8 cellular contexts compared by ENCODE assay signal in the genomic region with DNA sequence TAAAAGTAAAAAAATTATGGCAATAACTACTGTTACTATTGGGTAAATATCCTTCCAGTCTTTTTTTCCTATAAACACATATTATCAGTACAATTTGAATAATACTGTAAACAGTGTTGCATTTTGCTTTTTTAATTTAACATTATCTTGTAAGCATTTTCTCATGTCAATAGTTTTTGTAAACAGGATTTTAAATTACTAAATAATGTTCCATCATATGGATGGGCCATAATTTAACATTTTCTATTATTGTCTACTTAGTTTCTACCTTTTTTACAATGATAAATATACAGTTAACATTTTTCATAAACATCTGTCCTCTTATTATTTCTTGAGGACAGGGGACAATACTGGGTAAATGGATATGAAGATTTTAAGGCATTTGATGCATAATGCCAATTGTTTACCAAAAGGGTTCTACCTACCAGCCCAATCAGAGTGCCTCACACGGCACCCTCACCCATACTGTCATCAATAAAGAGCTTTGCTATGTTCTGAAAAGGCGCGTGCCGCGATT. TPM values are rescaled to one million over a fixed set of nuclear protein-coding genes. Genes with fewer than 3 reads are reported as not detected.
A peak's percentile ranks its signal among the peaks of the same experiment; 100 is the strongest.
DNase-seq lines count a peak whose midpoint lies in the region; ATAC-seq and TF ChIP-seq lines count a peak whose summit lies in the region.

No MANE protein-coding gene starts in this region.

- no peaks in the 10 kb centered on the region for H3K9me3 ChIP-seq in IMR-90 (ENCODE audit: control insufficient read depth, insufficient read depth, low read length)
- H3K9me3 ChIP-seq in naive thymus-derived CD4-positive, alpha-beta T cell (ENCODE audit: control insufficient read depth in 2 of 3, low read length in 3 of 3) = no peaks in the 10 kb centered on the region

- DNase-seq in AG04449 (ENCODE audit: low read depth, low spot score) (no peak), IMR-90 (no peak), choroid plexus epithelial cell (ENCODE audit: low read depth) (no peak), DMS 273 treated with DMSO at 0.1 percent for 48 hours (lab: John Stamatoyannopoulos, UW) (no peak), sciatic nerve (ENCODE audit: low spot score) (no peak), T-helper 9 cell (no peak)
- DNase-seq in naive thymus-derived CD4-positive, alpha-beta T cell = no peak

- dilution Hi-C loops in IMR-90 (cut with HindIII; ENCODE audit: low sequenced_read_pairs, unreplicated experiment) = loop anchor here (25.0 kb wide), 1 partner anchor 88 kb away; no protein-coding TSS in a partner anchor

- H2BK15ac ChIP-seq in IMR-90 (ENCODE audit: low read depth, low read length) = no peak overlapping the region

- H4K5ac ChIP-seq in IMR-90 (ENCODE audit: low read depth, low read length) = no peak overlapping the region

- 4% methylated on average over 4 of the region's 5 CpGs; no CpG with 5 or more reads in 1 of the 2 experiments for WGBS in IMR-90 (ENCODE audit: extremely low coverage in 2 of 2, insufficient read length in 1 of 2), 2 experiments

- H2BK5ac ChIP-seq in IMR-90 (ENCODE audit: low read depth, low read length, poor library complexity, severe bottlenecking) = no peak overlapping the region

- peak overlapping the region; percentile 70; the same call in 1 of the 2 replicates for H4K91ac ChIP-seq in IMR-90 (ENCODE audit: insufficient read depth, low read depth, low read length)

- ATAC-seq in IMR-90 (ENCODE audit: low read depth) (no peak), GM19397 (IDR thresholded peaks at IDR 0.05; ENCODE audit: unreplicated experiment) (no peak), sciatic nerve (no peak)
- peak; percentile 25 for ATAC-seq in naive thymus-derived CD4-positive, alpha-beta T cell

- peaks cover 0 to 8% (median 0%) of the 10 kb centered on the region in 11 donors for H3K9me3 Mint-ChIP-seq in naive thymus-derived CD4-positive, alpha-beta T cell

- H3K9me1 ChIP-seq in IMR-90 (ENCODE audit: insufficient read depth, low read length) = peaks cover 2% of the 10 kb centered on the region; the same call in 1 of the 2 replicates

- no peak overlapping the region for H3K56ac ChIP-seq in IMR-90 (ENCODE audit: extremely low read depth, insufficient read depth, low read length)

- peak overlapping the region; percentile 67 for H3K4me3 ChIP-seq in AG04449 (ENCODE audit: low read depth, low read length)
- H3K4me3 ChIP-seq in IMR-90 (ENCODE audit: insufficient read depth, low read depth, low read length) = peak overlapping the region; percentile 55
- peak overlapping the region; percentile 72 for H3K4me3 ChIP-seq in choroid plexus epithelial cell (ENCODE audit: low read depth, low read length)
- peak overlapping the region; percentile 70 for H3K4me3 ChIP-seq in naive thymus-derived CD4-positive, alpha-beta T cell (ENCODE audit: low read length)

- H3K27me3 ChIP-seq in IMR-90 (ENCODE audit: control insufficient read depth, insufficient read depth, low read length) = peaks cover 23% of the 10 kb centered on the region
- no peaks in the 10 kb centered on the region for H3K27me3 ChIP-seq in naive thymus-derived CD4-positive, alpha-beta T cell (ENCODE audit: control insufficient read depth in 2 of 2, insufficient read depth in 2 of 2, low read length in 2 of 2)

- H3K4me1 Mint-ChIP-seq in naive thymus-derived CD4-positive, alpha-beta T cell = peaks cover 24 to 43% (median 35%) of the 10 kb centered on the region in 7 donors

- no peaks in the 10 kb centered on the region for H3K36me3 ChIP-seq in IMR-90 (ENCODE audit: control insufficient read depth, insufficient read depth, low read length)
- H3K36me3 ChIP-seq in naive thymus-derived CD4-positive, alpha-beta T cell (ENCODE audit: control insufficient read depth in 2 of 3, insufficient read depth in 3 of 3, low read length in 3 of 3) = peaks cover 0 to 5% (median 0%) of the 10 kb centered on the region in 3 experiments

- no peak for TF ChIP-seq POLR2A in IMR-90 (IDR thresholded peaks at IDR 0.05; ENCODE audit: low read depth, low read length)

- peaks cover 0 to 4% (median 0%) of the 10 kb centered on the region in 5 donors for H3K36me3 Mint-ChIP-seq in naive thymus-derived CD4-positive, alpha-beta T cell

- peaks cover 7% of the 10 kb centered on the region for H3K4me1 ChIP-seq in IMR-90 (ENCODE audit: control insufficient read depth, insufficient read depth, low read length)
- peaks cover 16 to 20% of the 10 kb centered on the region in 2 donors for H3K4me1 ChIP-seq in naive thymus-derived CD4-positive, alpha-beta T cell (ENCODE audit: control insufficient read depth in 2 of 2, insufficient read depth in 2 of 2, low read length in 2 of 2)

- H3K23ac ChIP-seq in IMR-90 (ENCODE audit: low read depth, low read length) = peak overlapping the region; percentile 96

- TF ChIP-seq RAD21 in IMR-90 (IDR thresholded peaks at IDR 0.05; ENCODE audit: low read length) = no peak

- H3K4me2 ChIP-seq in IMR-90 (ENCODE audit: low read depth, low read length) = peak overlapping the region; percentile 95

- no peak for TF ChIP-seq CTCF in AG04449 (IDR thresholded peaks at IDR 0.05; ENCODE audit: insufficient read depth, low read length, missing control alignments)
- TF ChIP-seq CTCF in IMR-90 (conservative IDR thresholded peaks at IDR 0.05; ENCODE audit: low read depth, low read length) = no peak
- TF ChIP-seq CTCF in choroid plexus epithelial cell (conservative IDR thresholded peaks at IDR 0.05; ENCODE audit: low read depth, low read length) = no peak

- peak overlapping the region; percentile 11 for H3K27ac ChIP-seq in IMR-90 (ENCODE audit: insufficient read depth, low read length)
- H3K27ac ChIP-seq in naive thymus-derived CD4-positive, alpha-beta T cell (ENCODE audit: low read depth, low read length) = peak overlapping the region; percentile 83

- no TSS peak for BruUV-seq in IMR-90 (replicated peaks; lab: Mats Ljungman, UMichigan)

- peaks cover 25% of the 10 kb centered on the region for H4K20me1 ChIP-seq in IMR-90 (ENCODE audit: insufficient read depth, low read length)

- intact Hi-C loops in IMR-90 (cut with micrococcal nuclease) = no loop called here
- intact Hi-C loops in naive thymus-derived CD4-positive, alpha-beta T cell (cut with micrococcal nuclease) = loop anchor here (1.0 to 10.0 kb wide), 11 partner anchors 20 to 1057 kb away; partner anchors contain the start of genes ATG101 (in 1 of the 2), EIF4B (in 1 of the 2) and TAMALIN (in 1 of the 2)
- intact Hi-C loops in sciatic nerve (cut with DNase I) = no loop called here

- peaks cover 0 to 64% (median 0%) of the 10 kb centered on the region in 5 donors for H3K27me3 Mint-ChIP-seq in naive thymus-derived CD4-positive, alpha-beta T cell

- peaks cover 31 to 37% of the 10 kb centered on the region in 2 experiments for H3K79me1 ChIP-seq in IMR-90 (ENCODE audit: low read depth in 1 of 2, low read length in 2 of 2)

- in situ Hi-C loops in IMR-90 (cut with MboI; ENCODE audit: low sequenced_read_pairs) = no loop called here

- H2AK5ac ChIP-seq in IMR-90 (ENCODE audit: low read depth, low read length) = no peak overlapping the region

- H2AK9ac ChIP-seq in IMR-90 (replicated peaks; ENCODE audit: low read depth, low read length, poor library complexity) = peak overlapping the region; percentile 81

- POLR2A ChIA-PET in AG04449 (lab: Yijun Ruan, JAX) (no interaction called here), IMR-90 (lab: Charles Lee; ENCODE audit: unreplicated experiment) (no interaction called here)
- POLR2A ChIA-PET in naive thymus-derived CD4-positive, alpha-beta T cell (lab: Charles Lee) = interaction anchor here (1.0 to 1.6 kb wide), 5 partner anchors 20 to 130 kb away, joined by 3 to 7 read pairs (median 4); no protein-coding TSS in a partner anchor

- H3K27ac Mint-ChIP-seq in naive thymus-derived CD4-positive, alpha-beta T cell = peak overlapping the region; percentile 79 to 97 (median 94)

- peak overlapping the region; percentile 87 to 100 (median 97) for H3K4me3 Mint-ChIP-seq in naive thymus-derived CD4-positive, alpha-beta T cell

- H2BK120ac ChIP-seq in IMR-90 (ENCODE audit: low read depth, low read length) = peak overlapping the region; percentile 88

- CTCF ChIA-PET in AG04449 (lab: Yijun Ruan, JAX) = interaction anchor here (1.1 to 4.2 kb wide), 5 partner anchors 20 to 75 kb away, joined by 3 to 31 read pairs (median 5); no protein-coding TSS in a partner anchor
- CTCF ChIA-PET in IMR-90 (lab: Yijun Ruan, JAX) = interaction anchor here (0.6 kb wide), 1 partner anchor 20 kb away, joined by 3 read pairs; no protein-coding TSS in a partner anchor
- CTCF ChIA-PET in naive thymus-derived CD4-positive, alpha-beta T cell (lab: Charles Lee) = interaction anchor here (0.9 to 1.7 kb wide), 3 partner anchors 21 to 75 kb away, joined by 3 to 5 read pairs (median 3); no protein-coding TSS in a partner anchor

- H3K4ac ChIP-seq in IMR-90 (ENCODE audit: low read depth, low read length) = peak overlapping the region; percentile 73

- H3K14ac ChIP-seq in IMR-90 (replicated peaks; ENCODE audit: low read depth, low read length) = peak overlapping the region; percentile 67

- H3K9ac ChIP-seq in IMR-90 (ENCODE audit: low read depth, low read length) = peak overlapping the region; percentile 35

- H3K18ac ChIP-seq in IMR-90 (ENCODE audit: low read depth, low read length) = peak overlapping the region; percentile 0

- H4K8ac ChIP-seq in IMR-90 (ENCODE audit: low read depth in 2 of 2, low read length in 2 of 2) = peak overlapping the region; percentile 8 to 87; a peak in 3 of 4 replicates

- H2BK20ac ChIP-seq in IMR-90 (ENCODE audit: low read depth, low read length) = peak overlapping the region; percentile 61; the same call in 1 of the 2 replicates

- peak overlapping the region; percentile 97 for H2AFZ ChIP-seq in IMR-90 (replicated peaks; ENCODE audit: low read length, poor library complexity)

RNA-seq across cellular contexts. Expression of gene ACVR1B, which starts 0.8 kb away (rescaled TPM):
- total RNA-seq in IMR-90 (2012; rRNA removed) (5.7 and 5.8 TPM in 2 replicates), sciatic nerve (23.9 TPM)
- 12.1 and 13.6 TPM in 2 replicates for polyA plus RNA-seq in IMR-90 (2012; rRNA removed)
- polyA plus RNA-seq in IMR-90 (2012; cell fraction: cytosol; rRNA removed) = 9.7 and 10.3 TPM in 2 replicates
- 10.9 and 17.0 TPM in 2 replicates for polyA plus RNA-seq in IMR-90 (2012; cell fraction: nucleus; rRNA removed; ENCODE audit: low replicate concordance)
- total RNA-seq in naive thymus-derived CD4-positive, alpha-beta T cell = 10 to 100 TPM in 4 of 5 experiments, 1 to 10 TPM in 1; 4.9 to 14.8 (median 14.2) TPM
- 1 to 10 TPM; 2.5 to 2.9 TPM for polyA plus RNA-seq in naive thymus-derived CD4-positive, alpha-beta T cell

RNA-seq across cellular contexts. Expression of gene ACVRL1, which starts 43.4 kb away (rescaled TPM):
- 5.8 and 7.5 TPM in 2 replicates for total RNA-seq in IMR-90 (2012; rRNA removed)
- polyA plus RNA-seq in IMR-90 (2012; rRNA removed) = 6.4 and 8.0 TPM in 2 replicates
- polyA plus RNA-seq in IMR-90 (2012; cell fraction: cytosol; rRNA removed) = 4.5 and 11.0 TPM in 2 replicates
- 17.2 and 26.4 TPM in 2 replicates for polyA plus RNA-seq in IMR-90 (2012; cell fraction: nucleus; rRNA removed; ENCODE audit: low replicate concordance)
- under 1 TPM in 2 of 5 experiments, not detected in 3; 0.64 to 0.70 TPM for total RNA-seq in naive thymus-derived CD4-positive, alpha-beta T cell
- polyA plus RNA-seq in naive thymus-derived CD4-positive, alpha-beta T cell = not detected
- total RNA-seq in sciatic nerve = 57.6 TPM

RNA-seq across cellular contexts. Expression of gene TAMALIN, which starts 56.0 kb away (rescaled TPM):
- total RNA-seq in IMR-90 (2012; rRNA removed) (2.5 and 2.7 TPM in 2 replicates), sciatic nerve (124 TPM)
- polyA plus RNA-seq in IMR-90 (2012; rRNA removed) = 5.3 and 5.9 TPM in 2 replicates
- 6.4 and 9.7 TPM in 2 replicates for polyA plus RNA-seq in IMR-90 (2012; cell fraction: cytosol; rRNA removed)
- polyA plus RNA-seq in IMR-90 (2012; cell fraction: nucleus; rRNA removed; ENCODE audit: low replicate concordance) = 20.2 and 22.8 TPM in 2 replicates
- total RNA-seq in naive thymus-derived CD4-positive, alpha-beta T cell = 100 to 1,000 TPM in 2 of 5 experiments, 10 to 100 TPM in 2, 1 to 10 TPM in 1; 5.6 to 501 (median 33.7) TPM
- polyA plus RNA-seq in naive thymus-derived CD4-positive, alpha-beta T cell = 1 to 10 TPM; 1.1 to 1.3 TPM

Comparison
In these comparisons a context has a peak if more than half of its experiments do, and no peak if none do; other contexts are left out.
1. intact Hi-C loops: an anchor here in naive thymus-derived CD4-positive, alpha-beta T cell (1.0 to 10.0 kb wide); none called in IMR-90 and sciatic nerve.